ENCODE assay signal across 18 cellular contexts in the genomic region with DNA sequence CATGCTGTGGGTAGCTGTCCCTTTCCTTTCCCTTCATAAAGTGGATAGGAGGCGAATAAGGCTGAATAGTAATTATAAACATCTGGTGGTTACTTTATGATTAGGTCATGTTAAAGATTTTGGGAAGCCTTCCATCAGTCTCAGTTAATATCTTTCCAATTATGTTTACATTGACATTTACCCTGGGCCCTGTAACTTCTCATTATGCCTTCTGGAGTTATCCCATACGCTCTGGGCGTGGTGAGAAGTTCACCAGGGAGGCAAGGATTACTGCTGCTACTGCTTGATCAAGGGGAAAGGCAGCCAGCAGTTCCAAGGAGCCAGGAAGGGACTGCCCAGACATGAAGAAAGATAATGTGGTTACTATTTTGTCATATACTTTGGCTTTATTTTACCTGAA.
DNase-seq lines count a peak whose midpoint lies in the region; ATAC-seq and TF ChIP-seq lines count a peak whose summit lies in the region.
"Had no signal": no experiment of that assay in that cellular context is flagged by ENCODE, and none has a peak within 500 bp of the region (broad histone marks: within the 10 kb centered on the region; RNA-seq: fewer than 3 reads in every experiment).

No MANE protein-coding gene starts in this region.

- CTCF ChIA-PET in PC-3 (lab: Charles Lee) = no interaction called here

- WGBS in endodermal cell (ENCODE audit: insufficient coverage in 1 of 2, insufficient read length in 1 of 2), 2 experiments = 94 to 100% methylated on average over 1 to 2 of the region's 3 CpGs
- WGBS in thyroid gland, 2 donors = 87 to 94% methylated on average over 3 of the region's 3 CpGs

- H3K9me2 ChIP-seq in PC-3 (replicated peaks; ENCODE audit: low read length) (no peaks in the 10 kb centered on the region), MM.1S (replicated peaks; ENCODE audit: insufficient read depth, low read length) (no peaks in the 10 kb centered on the region)

- no TSS peak for BruUV-seq in PC-3 (replicated peaks; lab: Mats Ljungman, UMichigan)

- peaks cover 6% of the 10 kb centered on the region for H3K27me3 Mint-ChIP-seq in dendritic cell treated with granulocyte-macrophage colony-stimulating factor and Interleukin-4, amounts not matched to agents 40 ng/mL and 50 ng/mL, for 4 days
- peaks cover 4% of the 10 kb centered on the region for H3K27me3 Mint-ChIP-seq in endodermal cell (ENCODE audit: insufficient read depth)

- intact Hi-C loops in PC-3 (cut with micrococcal nuclease) = no loop called here
- intact Hi-C loops in dendritic cell treated with granulocyte-macrophage colony-stimulating factor and Interleukin-4, amounts not matched to agents 40 ng/mL and 50 ng/mL, for 4 days (cut with micrococcal nuclease) = no loop called here
- intact Hi-C loops in thyroid gland (cut with DNase I) = no loop called here

- no peak overlapping the region for H3K9ac ChIP-seq in PC-3 (ENCODE audit: low read length)
- no peak overlapping the region for H3K9ac ChIP-seq in endodermal cell (ENCODE audit: extremely low read depth, low read length, poor library complexity, severe bottlenecking)
- H3K9ac ChIP-seq in MM.1S (ENCODE audit: low read length) = no peak overlapping the region
- H3K9ac ChIP-seq: BLaER1 had no signal

- 0 out of 2 replicates have a peak, but pooled peaks have one; percentile 18 for ATAC-seq in PC-3

- H3K36me3 Mint-ChIP-seq in dendritic cell treated with granulocyte-macrophage colony-stimulating factor and Interleukin-4, amounts not matched to agents 40 ng/mL and 50 ng/mL, for 4 days (ENCODE audit: low read depth) = no peaks in the 10 kb centered on the region
- no peaks in the 10 kb centered on the region for H3K36me3 Mint-ChIP-seq in endodermal cell (ENCODE audit: low read depth)
- H3K36me3 Mint-ChIP-seq: CD8-positive, alpha-beta memory T cell had no signal

- H3K4me2 ChIP-seq in PC-3 (ENCODE audit: low read length) (no peak overlapping the region), MM.1S (ENCODE audit: low read depth, low read length) (no peak overlapping the region)
- H3K4me2 ChIP-seq: BLaER1 had no signal

- H3K36me3 ChIP-seq in PC-3 (ENCODE audit: low read depth, low read length) (no peaks in the 10 kb centered on the region), endodermal cell (ENCODE audit: control insufficient read depth, insufficient read depth, low read length) (no peaks in the 10 kb centered on the region), thyroid gland (no peaks in the 10 kb centered on the region), MM.1S (replicated peaks; ENCODE audit: insufficient read depth, low read length) (no peaks in the 10 kb centered on the region)
- H3K36me3 ChIP-seq: BLaER1 had no signal

- peak overlapping the region; percentile 38 for H3K27ac Mint-ChIP-seq in dendritic cell treated with granulocyte-macrophage colony-stimulating factor and Interleukin-4, amounts not matched to agents 40 ng/mL and 50 ng/mL, for 4 days
- no peak overlapping the region for H3K27ac Mint-ChIP-seq in endodermal cell
- H3K27ac Mint-ChIP-seq: CD8-positive, alpha-beta memory T cell; HFFc6 had no signal

- H3K9me3 Mint-ChIP-seq in dendritic cell treated with granulocyte-macrophage colony-stimulating factor and Interleukin-4, amounts not matched to agents 40 ng/mL and 50 ng/mL, for 4 days = no peaks in the 10 kb centered on the region
- H3K9me3 Mint-ChIP-seq in endodermal cell = peaks cover 19% of the 10 kb centered on the region
- H3K9me3 Mint-ChIP-seq: HFFc6 had no signal

- TF ChIP-seq CTCF in AG10803 (conservative IDR thresholded peaks at IDR 0.05; ENCODE audit: low read length) (no peak), PC-3 (conservative IDR thresholded peaks at IDR 0.05; ENCODE audit: low read depth, low read length) (no peak), fibroblast of villous mesenchyme (IDR thresholded peaks at IDR 0.05; ENCODE audit: insufficient read depth, low read depth, low read length) (no peak), endodermal cell (conservative IDR thresholded peaks at IDR 0.05) (no peak), thyroid gland (IDR thresholded peaks at IDR 0.05) (no peak), MM.1S (IDR thresholded peaks at IDR 0.05; ENCODE audit: low read length) (no peak)

- H3K27me3 ChIP-seq in PC-3 (ENCODE audit: low read length) = no peaks in the 10 kb centered on the region
- H3K27me3 ChIP-seq in endodermal cell (ENCODE audit: control insufficient read depth, insufficient read depth, low read length, poor library complexity, severe bottlenecking) = no peaks in the 10 kb centered on the region
- no peaks in the 10 kb centered on the region for H3K27me3 ChIP-seq in thyroid gland
- H3K27me3 ChIP-seq in MM.1S (replicated peaks; ENCODE audit: insufficient read depth, low read length) = no peaks in the 10 kb centered on the region
- H3K27me3 ChIP-seq: BLaER1 had no signal

- DNase-seq in AG10803 (ENCODE audit: low read depth) = peak; percentile 13
- no peak for DNase-seq in PC-3
- DNase-seq in fibroblast of villous mesenchyme (ENCODE audit: low read depth) = peak; percentile 43
- no peak for DNase-seq in endodermal cell
- DNase-seq in HT-29 (ENCODE audit: low spot score) = no peak
- DNase-seq in thyroid gland = no peak
- DNase-seq in MM.1S = no peak
- DNase-seq: AML-193; CD8-positive, alpha-beta memory T cell; DMS 273 treated with DMSO at 0.1 percent for 48 hours; DMS79 treated with DMSO at 0.1 percent for 48 hours; GDM1; HCEC 1CT; HFFc6; KG1 had no signal

- H2AFZ ChIP-seq in PC-3 (ENCODE audit: low read length) (no peak overlapping the region), MM.1S (ENCODE audit: low read length) (no peak overlapping the region)

- H3K4me3 Mint-ChIP-seq in dendritic cell treated with granulocyte-macrophage colony-stimulating factor and Interleukin-4, amounts not matched to agents 40 ng/mL and 50 ng/mL, for 4 days = no peak overlapping the region
- no peak overlapping the region for H3K4me3 Mint-ChIP-seq in endodermal cell
- H3K4me3 Mint-ChIP-seq: CD8-positive, alpha-beta memory T cell; HFFc6 had no signal

- H3K4me1 ChIP-seq in PC-3 (ENCODE audit: insufficient read depth, low read length) (peaks cover 10% of the 10 kb centered on the region), endodermal cell (ENCODE audit: control insufficient read depth, insufficient read depth, low read length) (no peaks in the 10 kb centered on the region), thyroid gland (no peaks in the 10 kb centered on the region), MM.1S (ENCODE audit: low read length) (no peaks in the 10 kb centered on the region)
- H3K4me1 ChIP-seq: BLaER1 had no signal

- no peak for TF ChIP-seq POLR2A in thyroid gland (IDR thresholded peaks at IDR 0.05)

- H3F3A ChIP-seq in PC-3 (ENCODE audit: low read length, unreplicated experiment) (no peaks in the 10 kb centered on the region), MM.1S (ENCODE audit: insufficient read depth, low read length) (no peaks in the 10 kb centered on the region)

- H3K79me2 ChIP-seq in PC-3 (ENCODE audit: low read length) (no peaks in the 10 kb centered on the region), MM.1S (ENCODE audit: low read length) (no peaks in the 10 kb centered on the region)

- H3K9me3 ChIP-seq in PC-3 (ENCODE audit: low read length) (no peaks in the 10 kb centered on the region), endodermal cell (ENCODE audit: control insufficient read depth, low read length) (peaks cover 14% of the 10 kb centered on the region), thyroid gland (no peaks in the 10 kb centered on the region), MM.1S (replicated peaks; ENCODE audit: insufficient read depth, low read length) (no peaks in the 10 kb centered on the region)

- no peak overlapping the region for H3K4me3 ChIP-seq in AG10803 (ENCODE audit: low read length)
- no peak overlapping the region for H3K4me3 ChIP-seq in PC-3 (ENCODE audit: low read length)
- no peak overlapping the region for H3K4me3 ChIP-seq in fibroblast of villous mesenchyme (ENCODE audit: low read depth, low read length)
- H3K4me3 ChIP-seq in endodermal cell (ENCODE audit: low read length) = no peak overlapping the region
- no peak overlapping the region for H3K4me3 ChIP-seq in thyroid gland (replicated peaks in 1 of 3)
- H3K4me3 ChIP-seq in MM.1S (ENCODE audit: low read length) = no peak overlapping the region
- H3K4me3 ChIP-seq: BLaER1 had no signal

- H4K20me1 ChIP-seq in PC-3 (ENCODE audit: low read length) (no peaks in the 10 kb centered on the region), MM.1S (ENCODE audit: insufficient read depth, low read length) (no peaks in the 10 kb centered on the region)
- H4K20me1 ChIP-seq: BLaER1 had no signal

- POLR2A ChIA-PET in PC-3 (lab: Charles Lee; ENCODE audit: unreplicated experiment) = no interaction called here

- H3K4me1 Mint-ChIP-seq in dendritic cell treated with granulocyte-macrophage colony-stimulating factor and Interleukin-4, amounts not matched to agents 40 ng/mL and 50 ng/mL, for 4 days (ENCODE audit: low read depth) = peaks cover 47% of the 10 kb centered on the region
- no peaks in the 10 kb centered on the region for H3K4me1 Mint-ChIP-seq in endodermal cell
- H3K4me1 Mint-ChIP-seq: CD8-positive, alpha-beta memory T cell had no signal

- no peak overlapping the region for H3K27ac ChIP-seq in PC-3 (ENCODE audit: low read length)
- no peak overlapping the region for H3K27ac ChIP-seq in endodermal cell (ENCODE audit: low read depth, low read length)
- H3K27ac ChIP-seq in thyroid gland = no peak overlapping the region
- H3K27ac ChIP-seq in MM.1S (ENCODE audit: low read length) = no peak overlapping the region
- H3K27ac ChIP-seq: 22Rv1, BLaER1 had no signal

Comparison
In these comparisons a context has a peak if more than half of its experiments do, and no peak if none do; other contexts are left out.
1. DNase-seq: peak in AG10803 (single experiment) and fibroblast of villous mesenchyme (single experiment); none in PC-3 (single experiment), endodermal cell (single experiment), HT-29 (single experiment), thyroid gland (0 of 2) and MM.1S (single experiment).